ENCODE assay signal across 1 cellular context in the genomic region with DNA sequence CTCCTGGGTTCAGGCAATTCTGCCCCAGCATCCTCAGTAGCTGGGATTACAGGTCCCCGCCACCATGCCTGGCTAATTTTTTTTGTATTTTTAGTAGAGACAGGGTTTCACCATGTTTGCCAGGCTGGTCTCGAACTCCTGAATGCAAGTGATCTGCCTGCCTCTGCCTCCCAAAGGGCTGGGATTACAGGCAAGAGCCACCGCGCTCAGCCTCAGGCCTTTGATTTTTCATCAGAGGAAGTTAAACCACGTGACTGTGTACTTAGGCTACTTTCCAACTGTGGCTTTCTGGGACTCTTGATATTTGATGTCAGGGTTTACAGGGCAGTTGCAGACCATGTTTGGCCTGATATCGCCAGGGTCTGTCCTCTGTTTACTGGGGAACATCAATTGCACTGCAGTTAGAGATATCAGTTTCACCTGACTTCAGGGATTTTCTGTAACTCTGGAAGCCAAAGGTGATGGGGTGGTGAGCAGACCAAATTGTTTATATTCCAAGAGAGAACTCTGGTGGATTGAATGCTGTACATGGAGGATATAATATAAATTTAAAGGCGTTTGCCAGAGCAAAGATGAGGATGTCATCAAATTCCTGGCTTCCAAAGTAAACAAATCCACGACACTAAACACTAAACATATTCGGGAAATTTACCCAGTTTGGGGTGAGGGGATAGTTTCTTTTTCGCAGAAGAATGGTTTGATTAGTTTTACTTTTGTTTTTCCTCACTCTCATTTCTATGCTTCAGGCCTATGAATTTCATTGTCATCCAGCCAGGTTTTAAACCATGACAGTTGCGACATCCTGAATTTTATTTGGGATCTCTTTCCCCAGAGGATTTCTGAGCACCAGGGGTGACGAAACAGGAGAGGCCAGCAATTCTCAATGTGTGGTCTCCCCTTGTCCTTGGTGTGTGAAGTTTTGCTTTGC.
TF ChIP-seq lines count a peak whose summit lies in the region.

No MANE protein-coding gene starts in this region.

TF ChIP-seq in HepG2, 621 proteins besides CTCF, POLR2A, EP300 and RAD21 (continued from another document and continues in another):
- TF ChIP-seq ZNF639 (CRISPR knock-in tag; conservative IDR thresholded peaks at IDR 0.05), result 0 out of 2 replicates have a peak, but pooled peaks have one; percentile 24
- TF ChIP-seq U2AF2 (IDR thresholded peaks at IDR 0.05; ENCODE audit: low read depth, low read length), result no peak
- TF ChIP-seq PHB2 (IDR thresholded peaks at IDR 0.05; ENCODE audit: partially characterized antibody), result no peak
- TF ChIP-seq, protein P1, sequence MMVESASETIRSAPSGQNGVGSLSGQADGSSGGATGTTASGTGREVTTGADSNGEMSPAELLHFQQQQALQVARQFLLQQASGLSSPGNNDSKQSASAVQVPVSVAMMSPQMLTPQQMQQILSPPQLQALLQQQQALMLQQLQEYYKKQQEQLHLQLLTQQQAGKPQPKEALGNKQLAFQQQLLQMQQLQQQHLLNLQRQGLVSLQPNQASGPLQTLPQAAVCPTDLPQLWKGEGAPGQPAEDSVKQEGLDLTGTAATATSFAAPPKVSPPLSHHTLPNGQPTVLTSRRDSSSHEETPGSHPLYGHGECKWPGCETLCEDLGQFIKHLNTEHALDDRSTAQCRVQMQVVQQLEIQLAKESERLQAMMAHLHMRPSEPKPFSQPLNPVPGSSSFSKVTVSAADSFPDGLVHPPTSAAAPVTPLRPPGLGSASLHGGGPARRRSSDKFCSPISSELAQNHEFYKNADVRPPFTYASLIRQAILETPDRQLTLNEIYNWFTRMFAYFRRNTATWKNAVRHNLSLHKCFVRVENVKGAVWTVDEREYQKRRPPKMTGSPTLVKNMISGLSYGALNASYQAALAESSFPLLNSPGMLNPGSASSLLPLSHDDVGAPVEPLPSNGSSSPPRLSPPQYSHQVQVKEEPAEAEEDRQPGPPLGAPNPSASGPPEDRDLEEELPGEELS (CRISPR knock-in tag; IDR thresholded peaks at IDR 0.05), result peak; percentile 94
- TF ChIP-seq, protein P2, sequence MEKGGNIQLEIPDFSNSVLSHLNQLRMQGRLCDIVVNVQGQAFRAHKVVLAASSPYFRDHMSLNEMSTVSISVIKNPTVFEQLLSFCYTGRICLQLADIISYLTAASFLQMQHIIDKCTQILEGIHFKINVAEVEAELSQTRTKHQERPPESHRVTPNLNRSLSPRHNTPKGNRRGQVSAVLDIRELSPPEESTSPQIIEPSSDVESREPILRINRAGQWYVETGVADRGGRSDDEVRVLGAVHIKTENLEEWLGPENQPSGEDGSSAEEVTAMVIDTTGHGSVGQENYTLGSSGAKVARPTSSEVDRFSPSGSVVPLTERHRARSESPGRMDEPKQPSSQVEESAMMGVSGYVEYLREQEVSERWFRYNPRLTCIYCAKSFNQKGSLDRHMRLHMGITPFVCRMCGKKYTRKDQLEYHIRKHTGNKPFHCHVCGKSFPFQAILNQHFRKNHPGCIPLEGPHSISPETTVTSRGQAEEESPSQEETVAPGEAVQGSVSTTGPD (CRISPR knock-in tag; IDR thresholded peaks at IDR 0.05), result peak; percentile 47; the same call in 1 of the 2 replicates
- TF ChIP-seq ZNF615 (CRISPR knock-in tag; IDR thresholded peaks at IDR 0.05; ENCODE audit: borderline replicate concordance), result no peak
- TF ChIP-seq CC2D1A (CRISPR knock-in tag; IDR thresholded peaks at IDR 0.05), result peak; percentile 93; the same call in 1 of the 2 replicates
- TF ChIP-seq, protein P3, sequence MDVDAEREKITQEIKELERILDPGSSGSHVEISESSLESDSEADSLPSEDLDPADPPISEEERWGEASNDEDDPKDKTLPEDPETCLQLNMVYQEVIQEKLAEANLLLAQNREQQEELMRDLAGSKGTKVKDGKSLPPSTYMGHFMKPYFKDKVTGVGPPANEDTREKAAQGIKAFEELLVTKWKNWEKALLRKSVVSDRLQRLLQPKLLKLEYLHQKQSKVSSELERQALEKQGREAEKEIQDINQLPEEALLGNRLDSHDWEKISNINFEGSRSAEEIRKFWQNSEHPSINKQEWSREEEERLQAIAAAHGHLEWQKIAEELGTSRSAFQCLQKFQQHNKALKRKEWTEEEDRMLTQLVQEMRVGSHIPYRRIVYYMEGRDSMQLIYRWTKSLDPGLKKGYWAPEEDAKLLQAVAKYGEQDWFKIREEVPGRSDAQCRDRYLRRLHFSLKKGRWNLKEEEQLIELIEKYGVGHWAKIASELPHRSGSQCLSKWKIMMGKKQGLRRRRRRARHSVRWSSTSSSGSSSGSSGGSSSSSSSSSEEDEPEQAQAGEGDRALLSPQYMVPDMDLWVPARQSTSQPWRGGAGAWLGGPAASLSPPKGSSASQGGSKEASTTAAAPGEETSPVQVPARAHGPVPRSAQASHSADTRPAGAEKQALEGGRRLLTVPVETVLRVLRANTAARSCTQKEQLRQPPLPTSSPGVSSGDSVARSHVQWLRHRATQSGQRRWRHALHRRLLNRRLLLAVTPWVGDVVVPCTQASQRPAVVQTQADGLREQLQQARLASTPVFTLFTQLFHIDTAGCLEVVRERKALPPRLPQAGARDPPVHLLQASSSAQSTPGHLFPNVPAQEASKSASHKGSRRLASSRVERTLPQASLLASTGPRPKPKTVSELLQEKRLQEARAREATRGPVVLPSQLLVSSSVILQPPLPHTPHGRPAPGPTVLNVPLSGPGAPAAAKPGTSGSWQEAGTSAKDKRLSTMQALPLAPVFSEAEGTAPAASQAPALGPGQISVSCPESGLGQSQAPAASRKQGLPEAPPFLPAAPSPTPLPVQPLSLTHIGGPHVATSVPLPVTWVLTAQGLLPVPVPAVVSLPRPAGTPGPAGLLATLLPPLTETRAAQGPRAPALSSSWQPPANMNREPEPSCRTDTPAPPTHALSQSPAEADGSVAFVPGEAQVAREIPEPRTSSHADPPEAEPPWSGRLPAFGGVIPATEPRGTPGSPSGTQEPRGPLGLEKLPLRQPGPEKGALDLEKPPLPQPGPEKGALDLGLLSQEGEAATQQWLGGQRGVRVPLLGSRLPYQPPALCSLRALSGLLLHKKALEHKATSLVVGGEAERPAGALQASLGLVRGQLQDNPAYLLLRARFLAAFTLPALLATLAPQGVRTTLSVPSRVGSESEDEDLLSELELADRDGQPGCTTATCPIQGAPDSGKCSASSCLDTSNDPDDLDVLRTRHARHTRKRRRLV (CRISPR knock-in tag; IDR thresholded peaks at IDR 0.05), result no peak
- no peak for TF ChIP-seq ZNF281 (CRISPR knock-in tag; IDR thresholded peaks at IDR 0.05; ENCODE audit: borderline replicate concordance)
- no peak for TF ChIP-seq SOX6 (IDR thresholded peaks at IDR 0.05)
- TF ChIP-seq SOX6 (CRISPR knock-in tag; IDR thresholded peaks at IDR 0.05), result peak; percentile 74; the same call in 1 of the 2 replicates
- no peak for TF ChIP-seq TBP (CRISPR knock-in tag; IDR thresholded peaks at IDR 0.05)
- no peak for TF ChIP-seq ZNF83 (CRISPR knock-in tag; IDR thresholded peaks at IDR 0.05; ENCODE audit: borderline replicate concordance)
- TF ChIP-seq, protein P4, sequence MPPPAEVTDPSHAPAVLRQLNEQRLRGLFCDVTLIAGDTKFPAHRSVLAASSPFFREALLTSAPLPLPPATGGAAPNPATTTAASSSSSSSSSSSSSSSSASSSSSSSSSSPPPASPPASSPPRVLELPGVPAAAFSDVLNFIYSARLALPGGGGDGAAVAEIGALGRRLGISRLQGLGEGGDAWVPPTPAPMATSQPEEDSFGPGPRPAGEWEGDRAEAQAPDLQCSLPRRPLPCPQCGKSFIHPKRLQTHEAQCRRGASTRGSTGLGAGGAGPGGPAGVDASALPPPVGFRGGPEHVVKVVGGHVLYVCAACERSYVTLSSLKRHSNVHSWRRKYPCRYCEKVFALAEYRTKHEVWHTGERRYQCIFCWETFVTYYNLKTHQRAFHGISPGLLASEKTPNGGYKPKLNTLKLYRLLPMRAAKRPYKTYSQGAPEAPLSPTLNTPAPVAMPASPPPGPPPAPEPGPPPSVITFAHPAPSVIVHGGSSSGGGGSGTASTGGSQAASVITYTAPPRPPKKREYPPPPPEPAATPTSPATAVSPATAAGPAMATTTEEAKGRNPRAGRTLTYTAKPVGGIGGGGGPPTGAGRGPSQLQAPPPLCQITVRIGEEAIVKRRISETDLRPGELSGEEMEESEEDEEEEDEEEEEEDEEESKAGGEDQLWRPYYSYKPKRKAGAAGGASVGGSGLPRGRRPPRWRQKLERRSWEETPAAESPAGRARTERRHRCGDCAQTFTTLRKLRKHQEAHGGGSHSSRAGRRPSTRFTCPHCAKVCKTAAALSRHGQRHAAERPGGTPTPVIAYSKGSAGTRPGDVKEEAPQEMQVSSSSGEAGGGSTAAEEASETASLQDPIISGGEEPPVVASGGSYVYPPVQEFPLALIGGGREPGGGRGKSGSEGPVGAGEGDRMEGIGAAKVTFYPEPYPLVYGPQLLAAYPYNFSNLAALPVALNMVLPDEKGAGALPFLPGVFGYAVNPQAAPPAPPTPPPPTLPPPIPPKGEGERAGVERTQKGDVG (CRISPR knock-in tag; IDR thresholded peaks at IDR 0.05; ENCODE audit: borderline replicate concordance), result no peak
- TF ChIP-seq LCORL (IDR thresholded peaks at IDR 0.05), result 0 out of 2 replicates have a peak, but pooled peaks have one; percentile 20
- TF ChIP-seq LCORL (CRISPR knock-in tag; IDR thresholded peaks at IDR 0.05), result peak; percentile 89
- peak; percentile 52 for TF ChIP-seq RBFOX2 (IDR thresholded peaks at IDR 0.05; ENCODE audit: low read depth, low read length)
- no peak for TF ChIP-seq YY1 (IDR thresholded peaks at IDR 0.05; ENCODE audit: insufficient read depth, insufficient replicate concordance, low read depth, low read length)
- peak in 1 of 2 experiments; percentile 72; a peak in 2 of 4 replicates for TF ChIP-seq ATF4 (CRISPR knock-in tag; IDR thresholded peaks at IDR 0.05)
- TF ChIP-seq XBP1 (CRISPR knock-in tag; IDR thresholded peaks at IDR 0.05), result no peak
- peak; percentile 78 for TF ChIP-seq PPARG (CRISPR knock-in tag; conservative IDR thresholded peaks at IDR 0.05)
- TF ChIP-seq SNAPC2 (CRISPR knock-in tag; IDR thresholded peaks at IDR 0.05), result 0 out of 2 replicates have a peak, but pooled peaks have one; percentile 23
- TF ChIP-seq ZNF724P (CRISPR knock-in tag; IDR thresholded peaks at IDR 0.05; ENCODE audit: borderline replicate concordance), result 0 out of 2 replicates have a peak, but pooled peaks have one; percentile 20
- no peak for TF ChIP-seq ZNF746 (CRISPR knock-in tag; IDR thresholded peaks at IDR 0.05)
- peak; percentile 84 for TF ChIP-seq NFIC (IDR thresholded peaks at IDR 0.05; ENCODE audit: low read length)
- TF ChIP-seq ZC3H13 (CRISPR knock-in tag; IDR thresholded peaks at IDR 0.05), result peak; percentile 27; the same call in 1 of the 2 replicates
- peak; percentile 80 for TF ChIP-seq ZFX (CRISPR knock-in tag; IDR thresholded peaks at IDR 0.05; ENCODE audit: low read depth)
- TF ChIP-seq, protein P5, sequence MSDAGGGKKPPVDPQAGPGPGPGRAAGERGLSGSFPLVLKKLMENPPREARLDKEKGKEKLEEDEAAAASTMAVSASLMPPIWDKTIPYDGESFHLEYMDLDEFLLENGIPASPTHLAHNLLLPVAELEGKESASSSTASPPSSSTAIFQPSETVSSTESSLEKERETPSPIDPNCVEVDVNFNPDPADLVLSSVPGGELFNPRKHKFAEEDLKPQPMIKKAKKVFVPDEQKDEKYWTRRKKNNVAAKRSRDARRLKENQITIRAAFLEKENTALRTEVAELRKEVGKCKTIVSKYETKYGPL (CRISPR knock-in tag; IDR thresholded peaks at IDR 0.05), result no peak
- TF ChIP-seq ZNF446 (CRISPR knock-in tag; IDR thresholded peaks at IDR 0.05), result no peak
- peak; percentile 51 for TF ChIP-seq ZNF781 (CRISPR knock-in tag; IDR thresholded peaks at IDR 0.05; ENCODE audit: borderline replicate concordance, not compliant biosample characterization)
- TF ChIP-seq ZNF788 (CRISPR knock-in tag; IDR thresholded peaks at IDR 0.05; ENCODE audit: borderline replicate concordance), result peak; percentile 91; the same call in 1 of the 2 replicates
- TF ChIP-seq MXD3 (CRISPR knock-in tag; IDR thresholded peaks at IDR 0.05), result no peak
- no peak for TF ChIP-seq ZNF577 (CRISPR knock-in tag; IDR thresholded peaks at IDR 0.05; ENCODE audit: borderline replicate concordance, low read depth)
- TF ChIP-seq ZBTB3 (CRISPR knock-in tag; IDR thresholded peaks at IDR 0.05; ENCODE audit: borderline replicate concordance, low read depth), result peak; percentile 72; the same call in 1 of the 2 replicates
- TF ChIP-seq ZNF672 (CRISPR knock-in tag; IDR thresholded peaks at IDR 0.05), result no peak
